In the genomic region with DNA sequence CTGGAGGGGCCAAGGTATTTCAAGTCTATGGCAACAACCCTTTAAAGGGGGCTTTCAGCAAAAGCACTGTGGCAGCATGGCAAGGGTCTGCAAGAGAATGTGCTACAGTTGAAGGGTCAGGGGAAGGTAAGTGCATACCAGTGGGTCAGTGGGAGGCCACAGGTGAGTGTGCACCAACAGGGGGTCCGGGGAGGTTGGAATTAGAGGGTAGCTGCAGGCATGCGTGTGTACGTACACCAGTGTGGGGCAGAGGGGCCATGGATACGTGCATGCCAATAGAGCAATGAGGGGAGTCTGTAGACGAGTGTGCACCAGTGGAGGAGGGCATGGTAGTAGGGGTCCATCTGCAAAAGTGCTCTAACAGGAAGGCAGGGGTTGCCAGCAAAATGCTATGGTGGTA, we compare ENCODE assay signal across 5 cellular contexts.
"Had no signal": no experiment of that assay in that cellular context is flagged by ENCODE, and none has a peak within 500 bp of the region (broad histone marks: within the 10 kb centered on the region; RNA-seq: fewer than 3 reads in every experiment).

No MANE protein-coding gene starts in this region.

- H2AFZ ChIP-seq: GM23248 had no signal

- H3K4me3 ChIP-seq: GM23248 had no signal

- H3K27ac ChIP-seq: GM23248 had no signal

- H3K27ac Mint-ChIP-seq: H9 had no signal

- DNase-seq: GM23248, GOT3, H9, HCEC 1CT, IMR-90 had no signal

- H3K4me1 Mint-ChIP-seq: H9 had no signal

- H3K4me3 Mint-ChIP-seq: H9 had no signal
